7 cellular contexts compared by ENCODE assay signal in genomic region chr19:32971012-32971595, GRCh38. TPM values are rescaled to one million over a fixed set of nuclear protein-coding genes. Genes with fewer than 3 reads are reported as not detected.
DNase-seq lines count a peak whose midpoint lies in the region; ATAC-seq and TF ChIP-seq lines count a peak whose summit lies in the region.

No MANE protein-coding gene starts in this region.

- H3K9me2 ChIP-seq in SU-DHL-6 (replicated peaks; ENCODE audit: insufficient read depth, low read length), result no peaks in the 10 kb centered on the region

- no peaks in the 10 kb centered on the region for H3K9me3 ChIP-seq in SU-DHL-6 (ENCODE audit: insufficient read depth, low read length)
- no peaks in the 10 kb centered on the region for H3K9me3 ChIP-seq in gastroesophageal sphincter

- TF ChIP-seq EP300 in gastroesophageal sphincter (IDR thresholded peaks at IDR 0.05), result no peak

- no peaks in the 10 kb centered on the region for H3K79me2 ChIP-seq in SU-DHL-6 (ENCODE audit: insufficient read depth, low read length)

- H3K4me2 ChIP-seq in SU-DHL-6 (ENCODE audit: low read depth, low read length, poor library complexity, severe bottlenecking), result peak overlapping the region; percentile 62

- peaks cover 0 to 31% (median 15%) of the 10 kb centered on the region in 3 donors for H3K4me1 ChIP-seq in gastroesophageal sphincter

- ATAC-seq in gastroesophageal sphincter, result no peak

- 23% methylated on average over 11 to 17 of the region's 21 CpGs for WGBS in gastroesophageal sphincter (ENCODE audit: low coverage in 1 of 2), 2 donors

- no peak for TF ChIP-seq POLR2A in gastroesophageal sphincter (IDR thresholded peaks at IDR 0.05)

- peak overlapping the region; percentile 67 for H3K4me3 ChIP-seq in H7 (ENCODE audit: insufficient read depth, low read depth, low read length)
- H3K4me3 ChIP-seq in SU-DHL-6 (ENCODE audit: insufficient read depth, low read length, poor library complexity, severe bottlenecking), result peak overlapping the region; percentile 87
- H3K4me3 ChIP-seq in gastroesophageal sphincter, result peak overlapping the region; percentile 73 to 87
- peak overlapping the region; percentile 75 to 97 (median 84) for H3K4me3 ChIP-seq in skin epidermis

- no peak overlapping the region for H3K27ac ChIP-seq in SU-DHL-6 (ENCODE audit: low read depth, low read length)
- H3K27ac ChIP-seq in gastroesophageal sphincter, result peak overlapping the region in 2 of 4 donors; percentile 71 to 72
- peak overlapping the region in 16 of 21 experiments; percentile 15 to 82 (median 61) for H3K27ac ChIP-seq in skin epidermis

- no peak for TF ChIP-seq CTCF in SU-DHL-6 (IDR thresholded peaks at IDR 0.05; ENCODE audit: insufficient read depth, low read length, poor library complexity, severe bottlenecking)
- no peak for TF ChIP-seq CTCF in gastroesophageal sphincter (IDR thresholded peaks at IDR 0.05)

- H2AFZ ChIP-seq in SU-DHL-6 (ENCODE audit: low read depth, low read length, severe bottlenecking), result peak overlapping the region; percentile 55

- H4K20me1 ChIP-seq in SU-DHL-6 (ENCODE audit: low read depth, low read length), result no peaks in the 10 kb centered on the region

- peak overlapping the region; percentile 59 for H3K9ac ChIP-seq in SU-DHL-6 (ENCODE audit: low read length)

- H3K36me3 ChIP-seq in H7 (replicated peaks; ENCODE audit: control insufficient read depth, insufficient read depth, low read length) (no peaks in the 10 kb centered on the region), SU-DHL-6 (ENCODE audit: low read length) (no peaks in the 10 kb centered on the region), gastroesophageal sphincter (peaks cover 0 to 25% of the 10 kb centered on the region in 2 donors)

- DNase-seq in H7 (no peak), NCI-H2227 (lab: John Stamatoyannopoulos, UW; ENCODE audit: unreplicated experiment) (no peak), kidney glomerular epithelial cell (lab: John Stamatoyannopoulos, UW) (no peak), germinal center (ENCODE audit: low spot score) (no peak)

- no peaks in the 10 kb centered on the region for H3K27me3 ChIP-seq in H7 (ENCODE audit: control insufficient read depth, insufficient read depth, low read length)
- no peaks in the 10 kb centered on the region for H3K27me3 ChIP-seq in SU-DHL-6 (ENCODE audit: low read length)
- H3K27me3 ChIP-seq in gastroesophageal sphincter, result no peaks in the 10 kb centered on the region

- H3F3A ChIP-seq in SU-DHL-6 (ENCODE audit: insufficient read depth), result 0 out of 2 replicates have a peak, but pooled peaks cover 5% of the 10 kb centered on the region

RNA-seq across cellular contexts. Expression of gene CEP89, which starts 0.7 kb away (rescaled TPM):
- total RNA-seq in H7 (2014; rRNA removed; shearing (Covaris generic)), result 15.7 and 18.6 TPM in 2 replicates
- 10 to 100 TPM; 14.8 to 21.9 (median 20.2) TPM for total RNA-seq in gastroesophageal sphincter

RNA-seq across cellular contexts. Expression of gene FAAP24, which starts 0.9 kb away (rescaled TPM):
- 3.3 and 11.7 TPM in 2 replicates for total RNA-seq in H7 (2014; rRNA removed; shearing (Covaris generic))
- 1 to 10 TPM in 2 of 4 donors, under 1 TPM in 2; 0.27 to 2.5 (median 1.2) TPM for total RNA-seq in gastroesophageal sphincter
